In the genomic region with DNA sequence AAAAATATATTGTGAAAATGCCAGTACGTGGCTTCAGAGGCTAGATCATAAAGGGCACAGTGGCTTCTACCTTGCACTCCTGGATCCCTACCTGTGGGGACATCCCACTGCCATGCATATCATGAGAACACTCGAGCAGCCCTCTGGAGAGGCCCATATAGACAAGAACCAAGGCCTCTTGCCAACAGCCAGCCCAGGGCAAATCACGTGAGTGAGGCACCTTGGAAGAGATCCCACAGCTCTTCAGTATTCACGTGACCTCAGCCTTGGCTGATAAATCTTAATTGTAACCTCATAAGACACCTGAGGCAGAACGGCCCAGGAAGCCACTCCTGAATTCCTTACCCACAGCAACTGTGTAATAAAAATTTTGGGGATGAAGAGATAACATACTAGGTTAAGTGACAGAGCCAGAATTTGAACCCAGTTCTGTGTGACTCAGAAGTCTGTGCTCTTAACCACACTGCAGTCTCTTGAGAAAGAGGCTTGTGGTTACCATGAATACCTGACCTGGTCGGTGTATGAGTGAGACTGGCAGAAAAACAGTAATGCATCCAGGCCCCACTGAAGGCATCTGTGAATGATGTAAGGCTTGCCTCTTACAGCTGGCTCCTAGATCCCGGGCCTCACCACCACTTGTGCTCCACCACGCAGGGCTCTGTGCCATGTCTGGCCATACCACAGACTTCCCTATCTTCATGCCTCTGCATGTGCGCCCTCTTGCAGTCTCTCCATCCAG, we compare ENCODE assay signal across 8 cellular contexts. TPM values are rescaled to one million over a fixed set of nuclear protein-coding genes. Genes with fewer than 3 reads are reported as not detected.
DNase-seq lines count a peak whose midpoint lies in the region; ATAC-seq, FAIRE-seq and TF ChIP-seq lines count a peak whose summit lies in the region.

No MANE protein-coding gene starts in this region.

- no peak for TF ChIP-seq CTCF in adrenal gland (IDR thresholded peaks at IDR 0.05)
- TF ChIP-seq CTCF in GM10266 (IDR thresholded peaks at IDR 0.05; ENCODE audit: control insufficient read depth, insufficient read depth, low read depth, missing control alignments), result no peak

- H3K4me1 ChIP-seq in adrenal gland (replicated peaks in 1 of 2), result peaks cover 17 to 47% of the 10 kb centered on the region in 2 donors

- H3K4me1 Mint-ChIP-seq in activated T-cell treated with anti-CD3 and anti-CD28 coated beads, Interleukin-2, amount 50 U/mL, for 72 hours (ENCODE audit: low read depth), result no peaks in the 10 kb centered on the region

- no peak for TF ChIP-seq POLR2A in adrenal gland (IDR thresholded peaks at IDR 0.05)

- no peaks in the 10 kb centered on the region for H3K9me3 Mint-ChIP-seq in activated T-cell treated with anti-CD3 and anti-CD28 coated beads, Interleukin-2, amount 50 U/mL, for 72 hours

- intact Hi-C loops in adrenal gland (cut with DNase I), result no loop called here

- H3K27ac Mint-ChIP-seq in activated T-cell treated with anti-CD3 and anti-CD28 coated beads, Interleukin-2, amount 50 U/mL, for 72 hours, result no peak overlapping the region

- peaks cover 8 to 11% of the 10 kb centered on the region in 2 donors for H3K36me3 Mint-ChIP-seq in activated T-cell treated with anti-CD3 and anti-CD28 coated beads, Interleukin-2, amount 50 U/mL, for 72 hours (ENCODE audit: insufficient read depth in 2 of 2)

- H3K27me3 Mint-ChIP-seq in activated T-cell treated with anti-CD3 and anti-CD28 coated beads, Interleukin-2, amount 50 U/mL, for 72 hours (ENCODE audit: low read depth), result no peaks in the 10 kb centered on the region

- ATAC-seq in activated T-cell treated with anti-CD3 and anti-CD28 coated beads, Interleukin-2, amount 50 U/mL, for 72 hours (replicated peaks in 1 of 2), result peak; percentile 60 to 72

- H3K27me3 ChIP-seq in adrenal gland, result no peaks in the 10 kb centered on the region

- H3K4me3 Mint-ChIP-seq in activated T-cell treated with anti-CD3 and anti-CD28 coated beads, Interleukin-2, amount 50 U/mL, for 72 hours, result no peak overlapping the region

- no peak for FAIRE-seq in urothelium cell line (lab: Jason Lieb, UNC)

- peaks cover 0 to 99% of the 10 kb centered on the region in 2 donors for H3K36me3 ChIP-seq in adrenal gland (replicated peaks in 1 of 2)

- H3K4me3 ChIP-seq in adrenal gland, result no peak overlapping the region

- 36 to 51% (median 44%) methylated on average over 8 to 9 of the region's 9 CpGs for WGBS in adrenal gland, 4 donors

- peak overlapping the region in 3 of 5 donors; percentile 27 to 47 (median 29) for H3K27ac ChIP-seq in adrenal gland

- no peak for DNase-seq in activated T-cell treated with anti-CD3 and anti-CD28 coated beads, Interleukin-2, amount 50 U/mL, for 72 hours
- no peak for DNase-seq in activated T-cell treated with anti-CD3 and anti-CD28 coated beads, Interleukin-2, amount 50 U/mL, for 48 hours
- DNase-seq in adrenal gland, result peak; percentile 54 to 84 (median 67)
- DNase-seq in islet precursor cell, result peak; percentile 67
- DNase-seq in urothelium cell line (ENCODE audit: low spot score), result peak; percentile 58
- no peak for DNase-seq in GM10266 (ENCODE audit: extremely low spot score)
- no peak for DNase-seq in activated CD4-positive, alpha-beta T cell treated with anti-CD3 and anti-CD28 coated beads for 4 hours
- DNase-seq in DMS114 treated with DMSO at 0.1 percent for 48 hours (lab: John Stamatoyannopoulos, UW; ENCODE audit: unreplicated experiment), result no peak

- H3K9me3 ChIP-seq in adrenal gland (replicated peaks in 1 of 3), result no peaks in the 10 kb centered on the region

RNA-seq across cellular contexts. Expression of a gene that starts 6.9 kb away (rescaled TPM):
- not detected for total RNA-seq in activated T-cell treated with anti-CD3 and anti-CD28 coated beads, Interleukin-2, amount 50 U/mL, for 72 hours
- under 1 TPM in 1 of 8 donors, not detected in 7; 0.49 TPM for total RNA-seq in adrenal gland
- polyA plus RNA-seq in adrenal gland, result under 1 TPM in 1 of 3 donors, not detected in 2; 0.17 TPM

Comparison
In these comparisons a context has a peak if more than half of its experiments do, and no peak if none do; other contexts are left out.
1. DNase-seq: peak in adrenal gland (7 of 7), islet precursor cell (single experiment) and urothelium cell line (single experiment); none in activated T-cell treated with anti-CD3 and anti-CD28 coated beads, Interleukin-2, amount 50 U/mL, for 72 hours (0 of 2), activated T-cell treated with anti-CD3 and anti-CD28 coated beads, Interleukin-2, amount 50 U/mL, for 48 hours (0 of 2), GM10266 (single experiment), activated CD4-positive, alpha-beta T cell treated with anti-CD3 and anti-CD28 coated beads for 4 hours (0 of 2) and DMS114 treated with DMSO at 0.1 percent for 48 hours (single experiment).